In genomic region chr4:91471280-91471679, GRCh38 we compare ENCODE assay signal across 16 cellular contexts.
"Had no signal": no experiment of that assay in that cellular context is flagged by ENCODE, and none has a peak within 500 bp of the region (broad histone marks: within the 10 kb centered on the region; RNA-seq: fewer than 3 reads in every experiment).

No MANE protein-coding gene starts in this region.

- ATAC-seq: esophagus mucosa, left lung, upper lobe of right lung had no signal

- DNase-seq: activated CD4-positive, alpha-beta T cell treated with anti-CD3 and anti-CD28 coated beads, Interleukin-2, amount 50 U/mL, for 1 hour; activated CD4-positive, CD25-positive, alpha-beta regulatory T cell; activated gamma-delta T cell; activated naive CD8-positive, alpha-beta T cell treated with anti-CD3 and anti-CD28 coated beads for 36 hours; activated T-cell treated with anti-CD3 and anti-CD28 coated beads, Interleukin-2, amount 50 U/mL, for 1 hour; brain microvascular endothelial cell; endodermal cell; immature natural killer cell; stimulated activated CD4-positive, alpha-beta T cell treated with anti-CD3 and anti-CD28 coated beads, Interleukin-4, amount 100 ng/mL, for 1 hour; T-helper 2 cell; upper lobe of right lung had no signal

- H3K4me1 Mint-ChIP-seq: activated naive CD8-positive, alpha-beta T cell treated with anti-CD3 and anti-CD28 coated beads for 36 hours; endodermal cell; immature natural killer cell; memory B cell; nephron had no signal

- H3K36me3 Mint-ChIP-seq: activated naive CD8-positive, alpha-beta T cell treated with anti-CD3 and anti-CD28 coated beads for 36 hours; immature natural killer cell; memory B cell had no signal

- H3K27me3 Mint-ChIP-seq: activated naive CD8-positive, alpha-beta T cell treated with anti-CD3 and anti-CD28 coated beads for 36 hours; memory B cell; stimulated activated naive CD8-positive, alpha-beta T cell treated with anti-CD3 and anti-CD28 coated beads, Interleukin-15, Interleukin-2, amounts not matched to agents 100 ng/mL and 50 ng/mL, for 24 hours had no signal

- H3K27ac Mint-ChIP-seq: activated naive CD8-positive, alpha-beta T cell treated with anti-CD3 and anti-CD28 coated beads for 36 hours; endodermal cell; immature natural killer cell; memory B cell; nephron; stimulated activated naive CD8-positive, alpha-beta T cell treated with anti-CD3 and anti-CD28 coated beads, Interleukin-15, Interleukin-2, amounts not matched to agents 100 ng/mL and 50 ng/mL, for 24 hours had no signal

- H3K4me3 Mint-ChIP-seq: activated naive CD8-positive, alpha-beta T cell treated with anti-CD3 and anti-CD28 coated beads for 36 hours; endodermal cell; immature natural killer cell; memory B cell; nephron; stimulated activated naive CD8-positive, alpha-beta T cell treated with anti-CD3 and anti-CD28 coated beads, Interleukin-15, Interleukin-2, amounts not matched to agents 100 ng/mL and 50 ng/mL, for 24 hours had no signal
